2 cellular contexts compared by ENCODE assay signal in the genomic region with DNA sequence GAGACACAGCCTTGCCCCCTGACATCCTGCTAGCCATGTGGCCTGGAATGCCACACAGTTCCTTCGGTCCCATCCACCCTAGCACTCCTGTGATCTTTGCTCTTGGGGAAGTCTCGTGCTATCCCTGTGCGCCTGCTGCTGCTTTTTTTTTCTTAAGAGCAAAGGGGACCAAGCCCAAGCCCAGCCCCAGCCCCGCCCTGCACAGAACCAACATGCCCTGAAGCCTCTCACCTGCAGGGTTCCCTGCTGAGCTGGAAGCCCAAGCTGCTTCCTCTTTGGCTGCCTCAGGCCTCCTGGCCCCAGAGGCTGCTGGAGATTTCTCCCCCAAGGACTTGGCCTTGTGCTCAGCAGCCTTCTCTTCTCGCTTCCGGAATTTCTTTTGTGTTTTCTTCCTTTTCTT.
TF ChIP-seq lines count a peak whose summit lies in the region.

No MANE protein-coding gene starts in this region.

TF ChIP-seq in HepG2, 621 proteins besides CTCF, POLR2A, EP300 and RAD21:
- TF ChIP-seq ZNF776 (CRISPR knock-in tag; IDR thresholded peaks at IDR 0.05) (no peak), EEA1 (CRISPR knock-in tag; IDR thresholded peaks at IDR 0.05; ENCODE audit: borderline replicate concordance) (no peak), ZSCAN21 (CRISPR knock-in tag; IDR thresholded peaks at IDR 0.05; ENCODE audit: borderline replicate concordance) (no peak), NFE2L2 (IDR thresholded peaks at IDR 0.05; ENCODE audit: low read length) (no peak), JARID2 (CRISPR knock-in tag; IDR thresholded peaks at IDR 0.05; ENCODE audit: insufficient replicate concordance) (no peak), NFKB2 (CRISPR knock-in tag; IDR thresholded peaks at IDR 0.05; ENCODE audit: borderline replicate concordance) (no peak), YEATS2 (CRISPR knock-in tag; IDR thresholded peaks at IDR 0.05; ENCODE audit: borderline replicate concordance) (no peak), ZIK1 (CRISPR knock-in tag; IDR thresholded peaks at IDR 0.05; ENCODE audit: borderline replicate concordance, low read depth) (no peak), ELF3 (CRISPR knock-in tag; IDR thresholded peaks at IDR 0.05) (no peak), SRF (IDR thresholded peaks at IDR 0.05; ENCODE audit: low read depth, low read length) (no peak), CBX5 (CRISPR knock-in tag; IDR thresholded peaks at IDR 0.05; ENCODE audit: borderline replicate concordance) (no peak)
- TF ChIP-seq, protein P1, sequence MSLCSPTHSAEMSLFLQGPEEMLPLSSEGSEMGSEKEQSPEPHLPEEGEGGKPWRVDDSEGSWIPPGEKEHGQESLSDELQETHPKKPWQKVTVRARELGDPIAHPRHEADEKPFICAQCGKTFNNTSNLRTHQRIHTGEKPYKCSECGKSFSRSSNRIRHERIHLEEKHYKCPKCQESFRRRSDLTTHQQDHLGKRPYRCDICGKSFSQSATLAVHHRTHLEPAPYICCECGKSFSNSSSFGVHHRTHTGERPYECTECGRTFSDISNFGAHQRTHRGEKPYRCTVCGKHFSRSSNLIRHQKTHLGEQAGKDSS (CRISPR knock-in tag; IDR thresholded peaks at IDR 0.05; ENCODE audit: borderline replicate concordance, low read depth), result no peak
- TF ChIP-seq, protein P2, sequence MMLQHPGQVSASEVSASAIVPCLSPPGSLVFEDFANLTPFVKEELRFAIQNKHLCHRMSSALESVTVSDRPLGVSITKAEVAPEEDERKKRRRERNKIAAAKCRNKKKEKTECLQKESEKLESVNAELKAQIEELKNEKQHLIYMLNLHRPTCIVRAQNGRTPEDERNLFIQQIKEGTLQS (CRISPR knock-in tag; IDR thresholded peaks at IDR 0.05), result no peak

TF ChIP-seq in HEK293T, 16 proteins besides CTCF, POLR2A, EP300 and RAD21:
- TF ChIP-seq, protein P3, sequence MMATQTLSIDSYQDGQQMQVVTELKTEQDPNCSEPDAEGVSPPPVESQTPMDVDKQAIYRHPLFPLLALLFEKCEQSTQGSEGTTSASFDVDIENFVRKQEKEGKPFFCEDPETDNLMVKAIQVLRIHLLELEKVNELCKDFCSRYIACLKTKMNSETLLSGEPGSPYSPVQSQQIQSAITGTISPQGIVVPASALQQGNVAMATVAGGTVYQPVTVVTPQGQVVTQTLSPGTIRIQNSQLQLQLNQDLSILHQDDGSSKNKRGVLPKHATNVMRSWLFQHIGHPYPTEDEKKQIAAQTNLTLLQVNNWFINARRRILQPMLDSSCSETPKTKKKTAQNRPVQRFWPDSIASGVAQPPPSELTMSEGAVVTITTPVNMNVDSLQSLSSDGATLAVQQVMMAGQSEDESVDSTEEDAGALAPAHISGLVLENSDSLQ (IDR thresholded peaks at IDR 0.05), result no peak
- TF ChIP-seq ARNT (IDR thresholded peaks at IDR 0.05) (no peak), L3MBTL2 (conservative IDR thresholded peaks at IDR 0.05) (no peak), FOXM1 (IDR thresholded peaks at IDR 0.05; ENCODE audit: borderline replicate concordance) (no peak), HDGF (IDR thresholded peaks at IDR 0.05; ENCODE audit: borderline replicate concordance) (no peak), CTBP1 (IDR thresholded peaks at IDR 0.05; ENCODE audit: borderline replicate concordance) (no peak), SP1 (IDR thresholded peaks at IDR 0.05) (no peak), TARDBP (IDR thresholded peaks at IDR 0.05) (no peak), FOXA1 (IDR thresholded peaks at IDR 0.05) (no peak), LEF1 (IDR thresholded peaks at IDR 0.05; ENCODE audit: borderline replicate concordance) (no peak), BHLHE40 (IDR thresholded peaks at IDR 0.05; ENCODE audit: borderline replicate concordance) (no peak), ZNF384 (IDR thresholded peaks at IDR 0.05) (no peak), ELF4 (IDR thresholded peaks at IDR 0.05) (no peak)
